Comparison of ENCODE assay signal across 8 cellular contexts in genomic region chr6:79079425-79080130, GRCh38. TPM values are rescaled to one million over a fixed set of nuclear protein-coding genes. Genes with fewer than 3 reads are reported as not detected.
DNase-seq lines count a peak whose midpoint lies in the region; ATAC-seq, FAIRE-seq and TF ChIP-seq lines count a peak whose summit lies in the region.

No MANE protein-coding gene starts in this region.

- peak overlapping the region; percentile 55 for H3K9ac ChIP-seq in muscle layer of colon (ENCODE audit: low read length)

- ATAC-seq in HG03520 (IDR thresholded peaks at IDR 0.05; ENCODE audit: unreplicated experiment), result no peak
- ATAC-seq in HG03159 (IDR thresholded peaks at IDR 0.05; ENCODE audit: unreplicated experiment), result no peak

- DNase-seq in ELR (ENCODE audit: low read depth) (peak; percentile 18), NAMALWA (ENCODE audit: low spot score) (peak; percentile 20), bronchial epithelial cell (ENCODE audit: low read depth) (no peak), NCI-H2029 (lab: John Stamatoyannopoulos, UW) (no peak), UCSD-AML1 (lab: John Stamatoyannopoulos, UW; ENCODE audit: unreplicated experiment) (no peak)

- H3K36me3 ChIP-seq in bronchial epithelial cell (ENCODE audit: control insufficient read depth, insufficient read depth, low read length), result no peaks in the 10 kb centered on the region
- no peaks in the 10 kb centered on the region for H3K36me3 ChIP-seq in muscle layer of colon (ENCODE audit: insufficient read depth, low read length)

- H3K4me1 ChIP-seq in muscle layer of colon (ENCODE audit: insufficient read depth, low read length), result peaks cover 19% of the 10 kb centered on the region

- H3K27ac ChIP-seq in muscle layer of colon (ENCODE audit: low read depth, low read length), result no peak overlapping the region

- no peak for TF ChIP-seq CTCF in bronchial epithelial cell (IDR thresholded peaks at IDR 0.05; ENCODE audit: insufficient read depth, low read length, severe bottlenecking)

- FAIRE-seq in bronchial epithelial cell (lab: Jason Lieb, UNC), result no peak

- no peaks in the 10 kb centered on the region for H3K9me3 ChIP-seq in muscle layer of colon (ENCODE audit: low read length)

- H3K4me3 ChIP-seq in bronchial epithelial cell (ENCODE audit: low read depth, low read length) (peak overlapping the region; percentile 86), muscle layer of colon (ENCODE audit: low read depth in 1 of 2, low read length in 2 of 2) (peak overlapping the region; percentile 81 to 95)

- no peaks in the 10 kb centered on the region for H3K27me3 ChIP-seq in bronchial epithelial cell (ENCODE audit: control insufficient read depth, insufficient read depth, low read length)
- no peaks in the 10 kb centered on the region for H3K27me3 ChIP-seq in muscle layer of colon (ENCODE audit: control insufficient read depth in 1 of 2, insufficient read depth in 2 of 2, low read length in 2 of 2)

RNA-seq across cellular contexts. Expression of gene PHIP, which starts 1.5 kb away (rescaled TPM):
- 12.9 and 13.2 TPM in 2 replicates for total RNA-seq in bronchial epithelial cell

Comparison
In these comparisons a context has a peak if more than half of its experiments do, and no peak if none do; other contexts are left out.
1. DNase-seq: peak in ELR (single experiment) and NAMALWA (single experiment); none in bronchial epithelial cell (single experiment), NCI-H2029 (single experiment) and UCSD-AML1 (single experiment).